Comparison of ENCODE assay signal across 1 cellular context in the genomic region with DNA sequence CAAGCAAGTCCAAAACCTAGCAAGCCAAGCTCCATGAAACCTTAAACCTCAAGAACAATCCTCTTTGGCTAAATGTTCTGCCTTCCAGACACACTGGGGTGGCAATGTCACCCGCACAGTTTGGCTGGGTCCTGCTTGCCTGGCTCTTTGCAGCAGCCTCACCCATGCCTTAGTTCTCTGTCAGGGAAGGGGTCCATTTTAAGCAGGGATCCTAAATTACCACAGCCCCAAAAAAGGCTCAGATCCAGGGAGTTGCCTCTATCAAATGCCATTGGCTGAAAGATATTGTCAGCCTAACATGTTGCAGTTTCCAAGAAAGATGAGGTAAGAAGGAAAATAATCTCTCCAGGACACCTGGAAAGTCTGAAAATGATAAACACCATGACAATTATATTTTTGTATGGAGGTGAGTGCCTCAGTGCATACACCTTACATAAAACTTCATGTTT.
TF ChIP-seq lines count a peak whose summit lies in the region.

No MANE protein-coding gene starts in this region.

TF ChIP-seq in K562, 482 proteins besides CTCF, POLR2A, EP300 and RAD21 (continued from another document and continues in another):
- TF ChIP-seq, protein P1, sequence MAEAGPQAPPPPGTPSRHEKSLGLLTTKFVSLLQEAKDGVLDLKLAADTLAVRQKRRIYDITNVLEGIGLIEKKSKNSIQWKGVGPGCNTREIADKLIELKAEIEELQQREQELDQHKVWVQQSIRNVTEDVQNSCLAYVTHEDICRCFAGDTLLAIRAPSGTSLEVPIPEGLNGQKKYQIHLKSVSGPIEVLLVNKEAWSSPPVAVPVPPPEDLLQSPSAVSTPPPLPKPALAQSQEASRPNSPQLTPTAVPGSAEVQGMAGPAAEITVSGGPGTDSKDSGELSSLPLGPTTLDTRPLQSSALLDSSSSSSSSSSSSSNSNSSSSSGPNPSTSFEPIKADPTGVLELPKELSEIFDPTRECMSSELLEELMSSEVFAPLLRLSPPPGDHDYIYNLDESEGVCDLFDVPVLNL (CRISPR knock-in tag; IDR thresholded peaks at IDR 0.05; ENCODE audit: low read depth), result no peak
- TF ChIP-seq ZNF140 (CRISPR knock-in tag; IDR thresholded peaks at IDR 0.05) (no peak), ZNF311 (CRISPR knock-in tag; IDR thresholded peaks at IDR 0.05) (no peak), HLTF (IDR thresholded peaks at IDR 0.05) (no peak), SAFB (IDR thresholded peaks at IDR 0.05; ENCODE audit: borderline replicate concordance, low read depth, low read length) (no peak), ZNF589 (CRISPR knock-in tag; IDR thresholded peaks at IDR 0.05; ENCODE audit: low read depth) (no peak), POLR3G (IDR thresholded peaks at IDR 0.05; ENCODE audit: extremely low read depth, insufficient read length, insufficient replicate concordance) (no peak), ELF1 (tag; IDR thresholded peaks at IDR 0.05) (no peak), MBD2 (IDR thresholded peaks at IDR 0.05; ENCODE audit: borderline replicate concordance, low read depth) (no peak), ZNF12 (CRISPR knock-in tag; IDR thresholded peaks at IDR 0.05) (no peak), BCL6 (CRISPR knock-in tag; IDR thresholded peaks at IDR 0.05) (no peak), ZNF780A (CRISPR knock-in tag; IDR thresholded peaks at IDR 0.05) (no peak), COPS2 (conservative IDR thresholded peaks at IDR 0.05) (no peak), CREBBP (IDR thresholded peaks at IDR 0.05; ENCODE audit: low read depth, low read length) (no peak), CBFA2T2 (conservative IDR thresholded peaks at IDR 0.05) (peak; percentile 73), HNRNPK (IDR thresholded peaks at IDR 0.05; ENCODE audit: low read depth, low read length, poor library complexity, severe bottlenecking) (no peak), KDM2B (CRISPR knock-in tag; IDR thresholded peaks at IDR 0.05) (no peak), GTF2A2 (tag; IDR thresholded peaks at IDR 0.05) (no peak), POU5F1 (IDR thresholded peaks at IDR 0.05; ENCODE audit: borderline replicate concordance, low read depth, low read length, partially characterized antibody) (no peak), ZNF77 (CRISPR knock-in tag; IDR thresholded peaks at IDR 0.05) (no peak), MAFK (IDR thresholded peaks at IDR 0.05; ENCODE audit: low read length) (no peak), POLR2H (tag; IDR thresholded peaks at IDR 0.05; ENCODE audit: low read depth) (no peak), POLR2AphosphoS5 (IDR thresholded peaks at IDR 0.05; ENCODE audit: control insufficient read depth, insufficient read depth, low read depth, low read length) (0 out of 2 replicates have a peak, but pooled peaks have one; percentile 47), FIP1L1 (IDR thresholded peaks at IDR 0.05; ENCODE audit: low read depth, low read length, poor library complexity, severe bottlenecking) (no peak), CHD2 (IDR thresholded peaks at IDR 0.05; ENCODE audit: low read depth, low read length) (no peak), ZNF785 (CRISPR knock-in tag; IDR thresholded peaks at IDR 0.05) (no peak), TCF7L2 (IDR thresholded peaks at IDR 0.05; ENCODE audit: low read depth, low read length) (no peak), PHF8 (IDR thresholded peaks at IDR 0.05; ENCODE audit: borderline replicate concordance, low read length) (no peak), NBN (IDR thresholded peaks at IDR 0.05; ENCODE audit: low read depth) (no peak), ZNF212 (CRISPR knock-in tag; IDR thresholded peaks at IDR 0.05) (0 out of 2 replicates have a peak, but pooled peaks have one; percentile 23), PML (IDR thresholded peaks at IDR 0.05; ENCODE audit: low read length) (peak; percentile 55; the same call in 1 of the 2 replicates), FOXK2 (conservative IDR thresholded peaks at IDR 0.05 in 1 of 2, IDR thresholded peaks at IDR 0.05 in 1 of 2; ENCODE audit: low read depth in 2 of 2) (peak; percentile 49 to 61; a peak in 2 of 4 replicates), JUN (IDR thresholded peaks at IDR 0.05; ENCODE audit: borderline replicate concordance, low read depth, low read length) (peak; percentile 76), JUN (CRISPR knock-in tag; IDR thresholded peaks at IDR 0.05; ENCODE audit: borderline replicate concordance) (no peak), SIN3B (IDR thresholded peaks at IDR 0.05; ENCODE audit: low read depth) (no peak), RBM15 (IDR thresholded peaks at IDR 0.05; ENCODE audit: insufficient read depth, low read length) (no peak), ZNF134 (CRISPR knock-in tag; conservative IDR thresholded peaks at IDR 0.05) (no peak)
- TF ChIP-seq, protein P2, sequence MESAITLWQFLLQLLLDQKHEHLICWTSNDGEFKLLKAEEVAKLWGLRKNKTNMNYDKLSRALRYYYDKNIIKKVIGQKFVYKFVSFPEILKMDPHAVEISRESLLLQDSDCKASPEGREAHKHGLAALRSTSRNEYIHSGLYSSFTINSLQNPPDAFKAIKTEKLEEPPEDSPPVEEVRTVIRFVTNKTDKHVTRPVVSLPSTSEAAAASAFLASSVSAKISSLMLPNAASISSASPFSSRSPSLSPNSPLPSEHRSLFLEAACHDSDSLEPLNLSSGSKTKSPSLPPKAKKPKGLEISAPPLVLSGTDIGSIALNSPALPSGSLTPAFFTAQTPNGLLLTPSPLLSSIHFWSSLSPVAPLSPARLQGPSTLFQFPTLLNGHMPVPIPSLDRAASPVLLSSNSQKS (CRISPR knock-in tag; IDR thresholded peaks at IDR 0.05), result no peak
- TF ChIP-seq, protein P3, sequence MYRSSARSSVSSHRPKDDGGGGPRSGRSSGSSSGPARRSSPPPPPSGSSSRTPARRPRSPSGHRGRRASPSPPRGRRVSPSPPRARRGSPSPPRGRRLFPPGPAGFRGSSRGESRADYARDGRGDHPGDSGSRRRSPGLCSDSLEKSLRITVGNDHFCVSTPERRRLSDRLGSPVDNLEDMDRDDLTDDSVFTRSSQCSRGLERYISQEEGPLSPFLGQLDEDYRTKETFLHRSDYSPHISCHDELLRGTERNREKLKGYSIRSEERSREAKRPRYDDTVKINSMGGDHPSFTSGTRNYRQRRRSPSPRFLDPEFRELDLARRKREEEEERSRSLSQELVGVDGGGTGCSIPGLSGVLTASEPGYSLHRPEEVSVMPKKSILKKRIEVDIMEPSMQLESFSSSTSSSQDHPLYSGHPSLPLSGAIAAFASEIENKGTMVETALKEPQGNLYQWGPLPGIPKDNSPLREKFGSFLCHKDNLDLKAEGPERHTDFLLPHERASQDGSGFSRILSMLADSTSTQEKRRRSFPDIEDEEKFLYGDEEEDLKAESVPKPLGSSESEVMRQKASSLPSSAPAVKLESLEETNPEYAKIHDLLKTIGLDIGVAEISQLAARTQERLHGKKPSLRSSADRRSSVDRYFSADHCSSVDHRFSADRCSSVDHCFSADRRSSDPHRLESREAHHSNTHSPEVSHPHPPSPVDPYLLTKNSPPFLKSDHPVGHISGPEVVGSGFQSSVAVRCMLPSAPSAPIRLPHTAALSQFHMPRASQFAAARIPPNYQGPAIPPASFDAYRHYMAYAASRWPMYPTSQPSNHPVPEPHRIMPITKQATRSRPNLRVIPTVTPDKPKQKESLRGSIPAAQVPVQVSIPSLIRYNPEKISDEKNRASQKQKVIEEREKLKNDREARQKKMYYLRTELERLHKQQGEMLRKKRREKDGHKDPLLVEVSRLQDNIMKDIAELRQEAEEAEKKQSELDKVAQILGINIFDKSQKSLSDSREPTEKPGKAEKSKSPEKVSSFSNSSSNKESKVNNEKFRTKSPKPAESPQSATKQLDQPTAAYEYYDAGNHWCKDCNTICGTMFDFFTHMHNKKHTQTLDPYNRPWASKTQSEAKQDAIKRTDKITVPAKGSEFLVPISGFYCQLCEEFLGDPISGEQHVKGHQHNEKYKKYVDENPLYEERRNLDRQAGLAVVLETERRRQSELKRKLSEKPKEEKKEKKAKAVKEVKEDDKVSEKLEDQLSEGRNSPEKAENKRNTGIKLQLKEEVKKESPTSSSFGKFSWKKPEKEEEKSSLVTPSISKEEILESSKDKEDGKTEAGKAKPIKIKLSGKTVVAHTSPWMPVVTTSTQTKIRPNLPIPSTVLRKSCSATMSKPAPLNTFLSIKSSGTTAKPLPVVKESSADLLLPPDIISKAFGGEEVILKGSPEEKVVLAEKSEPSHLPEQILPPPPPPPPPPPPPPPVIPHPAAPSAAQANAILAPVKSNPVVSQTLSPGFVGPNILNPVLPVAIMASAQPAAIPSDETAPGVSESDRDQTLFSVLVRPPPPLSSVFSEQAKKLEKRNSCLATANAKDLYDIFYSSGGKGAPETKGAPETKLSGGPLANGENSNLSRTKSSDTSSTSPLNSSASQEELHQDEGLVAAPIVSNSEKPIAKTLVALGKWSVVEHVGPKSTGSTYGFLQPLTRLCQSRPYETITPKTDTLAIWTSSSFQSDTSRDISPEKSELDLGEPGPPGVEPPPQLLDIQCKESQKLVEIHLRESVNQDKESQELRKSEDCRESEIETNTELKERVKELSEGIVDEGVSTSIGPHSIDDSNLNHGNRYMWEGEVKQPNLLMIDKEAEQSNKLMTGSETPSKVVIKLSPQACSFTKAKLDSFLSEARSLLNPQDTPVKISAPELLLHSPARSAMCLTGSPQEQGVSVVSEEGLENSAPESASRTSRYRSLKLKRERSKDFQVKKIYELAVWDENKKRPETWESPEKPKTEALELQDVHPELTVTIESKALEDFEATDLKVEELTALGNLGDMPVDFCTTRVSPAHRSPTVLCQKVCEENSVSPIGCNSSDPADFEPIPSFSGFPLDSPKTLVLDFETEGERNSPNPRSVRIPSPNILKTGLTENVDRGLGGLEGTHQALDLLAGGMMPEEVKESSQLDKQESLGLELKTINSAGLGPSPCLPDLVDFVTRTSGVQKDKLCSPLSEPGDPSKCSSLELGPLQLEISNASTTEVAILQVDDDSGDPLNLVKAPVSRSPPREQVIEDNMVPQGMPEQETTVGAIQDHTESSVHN (IDR thresholded peaks at IDR 0.05; ENCODE audit: borderline replicate concordance in 1 of 2, low read depth in 1 of 2), result no peak
- TF ChIP-seq, protein P4, sequence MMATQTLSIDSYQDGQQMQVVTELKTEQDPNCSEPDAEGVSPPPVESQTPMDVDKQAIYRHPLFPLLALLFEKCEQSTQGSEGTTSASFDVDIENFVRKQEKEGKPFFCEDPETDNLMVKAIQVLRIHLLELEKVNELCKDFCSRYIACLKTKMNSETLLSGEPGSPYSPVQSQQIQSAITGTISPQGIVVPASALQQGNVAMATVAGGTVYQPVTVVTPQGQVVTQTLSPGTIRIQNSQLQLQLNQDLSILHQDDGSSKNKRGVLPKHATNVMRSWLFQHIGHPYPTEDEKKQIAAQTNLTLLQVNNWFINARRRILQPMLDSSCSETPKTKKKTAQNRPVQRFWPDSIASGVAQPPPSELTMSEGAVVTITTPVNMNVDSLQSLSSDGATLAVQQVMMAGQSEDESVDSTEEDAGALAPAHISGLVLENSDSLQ (IDR thresholded peaks at IDR 0.05), result 0 out of 2 replicates have a peak, but pooled peaks have one; percentile 32
- TF ChIP-seq, protein P5, sequence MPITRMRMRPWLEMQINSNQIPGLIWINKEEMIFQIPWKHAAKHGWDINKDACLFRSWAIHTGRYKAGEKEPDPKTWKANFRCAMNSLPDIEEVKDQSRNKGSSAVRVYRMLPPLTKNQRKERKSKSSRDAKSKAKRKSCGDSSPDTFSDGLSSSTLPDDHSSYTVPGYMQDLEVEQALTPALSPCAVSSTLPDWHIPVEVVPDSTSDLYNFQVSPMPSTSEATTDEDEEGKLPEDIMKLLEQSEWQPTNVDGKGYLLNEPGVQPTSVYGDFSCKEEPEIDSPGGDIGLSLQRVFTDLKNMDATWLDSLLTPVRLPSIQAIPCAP (CRISPR knock-in tag; IDR thresholded peaks at IDR 0.05; ENCODE audit: borderline replicate concordance), result no peak
- TF ChIP-seq, protein P6, sequence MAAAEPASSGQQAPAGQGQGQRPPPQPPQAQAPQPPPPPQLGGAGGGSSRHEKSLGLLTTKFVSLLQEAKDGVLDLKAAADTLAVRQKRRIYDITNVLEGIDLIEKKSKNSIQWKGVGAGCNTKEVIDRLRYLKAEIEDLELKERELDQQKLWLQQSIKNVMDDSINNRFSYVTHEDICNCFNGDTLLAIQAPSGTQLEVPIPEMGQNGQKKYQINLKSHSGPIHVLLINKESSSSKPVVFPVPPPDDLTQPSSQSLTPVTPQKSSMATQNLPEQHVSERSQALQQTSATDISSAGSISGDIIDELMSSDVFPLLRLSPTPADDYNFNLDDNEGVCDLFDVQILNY (CRISPR knock-in tag; IDR thresholded peaks at IDR 0.05), result no peak
- TF ChIP-seq, protein P7, sequence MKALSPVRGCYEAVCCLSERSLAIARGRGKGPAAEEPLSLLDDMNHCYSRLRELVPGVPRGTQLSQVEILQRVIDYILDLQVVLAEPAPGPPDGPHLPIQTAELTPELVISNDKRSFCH (CRISPR knock-in tag; IDR thresholded peaks at IDR 0.05), result no peak
- TF ChIP-seq, protein P7 (tag; IDR thresholded peaks at IDR 0.05), result no peak
- TF ChIP-seq, protein P8, sequence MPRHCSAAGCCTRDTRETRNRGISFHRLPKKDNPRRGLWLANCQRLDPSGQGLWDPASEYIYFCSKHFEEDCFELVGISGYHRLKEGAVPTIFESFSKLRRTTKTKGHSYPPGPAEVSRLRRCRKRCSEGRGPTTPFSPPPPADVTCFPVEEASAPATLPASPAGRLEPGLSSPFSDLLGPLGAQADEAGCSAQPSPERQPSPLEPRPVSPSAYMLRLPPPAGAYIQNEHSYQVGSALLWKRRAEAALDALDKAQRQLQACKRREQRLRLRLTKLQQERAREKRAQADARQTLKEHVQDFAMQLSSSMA (CRISPR knock-in tag; IDR thresholded peaks at IDR 0.05), result no peak
- TF ChIP-seq, protein P9, sequence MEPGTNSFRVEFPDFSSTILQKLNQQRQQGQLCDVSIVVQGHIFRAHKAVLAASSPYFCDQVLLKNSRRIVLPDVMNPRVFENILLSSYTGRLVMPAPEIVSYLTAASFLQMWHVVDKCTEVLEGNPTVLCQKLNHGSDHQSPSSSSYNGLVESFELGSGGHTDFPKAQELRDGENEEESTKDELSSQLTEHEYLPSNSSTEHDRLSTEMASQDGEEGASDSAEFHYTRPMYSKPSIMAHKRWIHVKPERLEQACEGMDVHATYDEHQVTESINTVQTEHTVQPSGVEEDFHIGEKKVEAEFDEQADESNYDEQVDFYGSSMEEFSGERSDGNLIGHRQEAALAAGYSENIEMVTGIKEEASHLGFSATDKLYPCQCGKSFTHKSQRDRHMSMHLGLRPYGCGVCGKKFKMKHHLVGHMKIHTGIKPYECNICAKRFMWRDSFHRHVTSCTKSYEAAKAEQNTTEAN (CRISPR knock-in tag; IDR thresholded peaks at IDR 0.05), result no peak
- TF ChIP-seq, protein P10, sequence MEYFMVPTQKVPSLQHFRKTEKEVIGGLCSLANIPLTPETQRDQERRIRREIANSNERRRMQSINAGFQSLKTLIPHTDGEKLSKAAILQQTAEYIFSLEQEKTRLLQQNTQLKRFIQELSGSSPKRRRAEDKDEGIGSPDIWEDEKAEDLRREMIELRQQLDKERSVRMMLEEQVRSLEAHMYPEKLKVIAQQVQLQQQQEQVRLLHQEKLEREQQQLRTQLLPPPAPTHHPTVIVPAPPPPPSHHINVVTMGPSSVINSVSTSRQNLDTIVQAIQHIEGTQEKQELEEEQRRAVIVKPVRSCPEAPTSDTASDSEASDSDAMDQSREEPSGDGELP (CRISPR knock-in tag; IDR thresholded peaks at IDR 0.05; ENCODE audit: borderline replicate concordance), result no peak
